ENCODE assay signal across 10 cellular contexts in the genomic region with DNA sequence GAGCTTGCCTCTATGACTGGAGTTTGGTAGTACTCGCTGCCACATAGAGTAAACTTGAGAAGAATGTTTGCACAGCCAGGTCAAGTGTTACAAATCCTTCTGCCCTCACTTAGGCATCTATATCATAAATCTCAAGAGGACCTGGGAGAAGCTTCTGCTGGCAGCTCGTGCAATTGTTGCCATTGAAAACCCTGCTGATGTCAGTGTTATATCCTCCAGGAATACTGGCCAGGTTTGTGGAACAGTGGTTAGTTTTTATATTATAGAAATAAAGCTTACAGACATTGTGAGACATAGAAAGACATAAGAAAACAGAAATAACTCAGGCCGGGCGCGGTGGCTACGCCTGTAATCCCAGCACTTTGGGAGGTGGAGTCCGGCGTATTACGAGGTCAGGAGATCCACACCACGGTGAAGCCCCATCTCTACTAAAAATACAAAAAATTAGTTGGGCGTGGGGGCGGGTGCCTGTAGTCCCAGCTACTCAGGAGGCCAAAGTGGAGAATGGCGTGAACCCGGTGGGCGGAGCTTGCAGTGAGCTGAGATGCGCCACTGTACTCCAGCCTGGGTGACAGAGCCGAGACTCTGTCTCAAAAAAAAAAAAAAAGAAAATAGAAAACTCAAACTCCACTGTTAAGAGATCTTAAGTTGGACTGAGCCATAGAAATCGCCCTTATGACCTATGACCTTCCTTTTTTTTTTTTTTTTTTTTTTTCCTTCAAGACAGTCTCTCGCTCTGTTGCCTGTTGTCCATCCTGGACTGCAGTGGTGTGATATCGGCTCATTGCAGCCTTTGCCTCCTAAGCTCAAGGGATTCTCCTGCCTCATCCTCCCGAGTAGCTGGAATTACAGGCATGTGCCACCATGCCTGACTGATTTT. TPM values are rescaled to one million over a fixed set of nuclear protein-coding genes. Genes with fewer than 3 reads are reported as not detected.
DNase-seq lines count a peak whose midpoint lies in the region; ATAC-seq and TF ChIP-seq lines count a peak whose summit lies in the region.
"Had no signal": no experiment of that assay in that cellular context is flagged by ENCODE, and none has a peak within 500 bp of the region (broad histone marks: within the 10 kb centered on the region; RNA-seq: fewer than 3 reads in every experiment).

No MANE protein-coding gene starts in this region.

- H3K36me3 ChIP-seq in ascending aorta, result peaks cover 33 to 52% of the 10 kb centered on the region in 2 donors

- CTCF ChIA-PET in WTC11 (lab: Charles Lee), result interaction anchor here (0.7 to 1.1 kb wide), 3 partner anchors 31 to 1161 kb away, joined by 3 to 4 read pairs (median 3); no protein-coding TSS in a partner anchor

- POLR2A ChIA-PET in WTC11 (lab: Charles Lee), result interaction anchor here (0.6 kb wide), 2 partner anchors 9 to 22 kb away, joined by 3 read pairs; no protein-coding TSS in a partner anchor

- intact Hi-C loops in ascending aorta (cut with DNase I), result loop anchor here (5.0 kb wide), 1 partner anchor 1469 kb away; no protein-coding TSS in a partner anchor

- H3K27me3 ChIP-seq in ascending aorta, result no peaks in the 10 kb centered on the region

- H3K27me3 Mint-ChIP-seq in WTC11 (ENCODE audit: low read depth), result no peaks in the 10 kb centered on the region

- no peak for ATAC-seq in WTC11
- ATAC-seq in stimulated activated naive CD8-positive, alpha-beta T cell treated with anti-CD3 and anti-CD28 coated beads, Interleukin-15, Interleukin-2, amounts not matched to agents 100 U/mL and 50 U/mL, for 24 hours, result no peak
- ATAC-seq in HG03521 (IDR thresholded peaks at IDR 0.05; ENCODE audit: unreplicated experiment), result no peak

- H3K4me3 Mint-ChIP-seq in WTC11, result peak overlapping the region; percentile 88

- H3K4me1 ChIP-seq in ascending aorta, result peaks cover 0 to 17% of the 10 kb centered on the region in 2 donors

- TF ChIP-seq CTCF in WTC11 (IDR thresholded peaks at IDR 0.05) (no peak), epithelial cell of proximal tubule (conservative IDR thresholded peaks at IDR 0.05; ENCODE audit: low read depth, low read length) (no peak), ascending aorta (IDR thresholded peaks at IDR 0.05) (no peak)

- H3K4me1 Mint-ChIP-seq in WTC11, result peaks cover 51% of the 10 kb centered on the region

- H3K9me3 Mint-ChIP-seq in WTC11, result no peaks in the 10 kb centered on the region

- H3K9me3 ChIP-seq in ascending aorta, result no peaks in the 10 kb centered on the region

- H3K4me3 ChIP-seq in epithelial cell of proximal tubule (ENCODE audit: low read depth, low read length), result peak overlapping the region; percentile 95
- no peak overlapping the region for H3K4me3 ChIP-seq in ascending aorta
- H3K4me3 ChIP-seq: lung had no signal

- H3K27ac ChIP-seq in ascending aorta, result no peak overlapping the region

- DNase-seq in activated naive CD4-positive, alpha-beta T cell treated with Interleukin-2 at 50 U/mL for 16 hours, result peak; percentile 69
- DNase-seq in activated naive CD4-positive, alpha-beta T cell (lab: John Stamatoyannopoulos, UW), result no peak
- DNase-seq in WTC11 (ENCODE audit: low spot score), result no peak
- DNase-seq in epithelial cell of proximal tubule (ENCODE audit: low read depth), result no peak
- peak; percentile 64 for DNase-seq in stimulated activated naive CD8-positive, alpha-beta T cell treated with anti-CD3 and anti-CD28 coated beads, Interleukin-15, Interleukin-2, amounts not matched to agents 100 U/mL and 50 U/mL, for 24 hours
- no peak for DNase-seq in NCI-H2081 (lab: John Stamatoyannopoulos, UW)
- DNase-seq in ascending aorta (ENCODE audit: low spot score in 2 of 2), result no peak
- DNase-seq: SW 1271 had no signal

- peak overlapping the region; percentile 98; the same call in 1 of the 2 replicates for H3K27ac Mint-ChIP-seq in WTC11

- H3K36me3 Mint-ChIP-seq in WTC11, result peaks cover 68% of the 10 kb centered on the region

TF ChIP-seq in WTC11, 78 proteins besides CTCF, POLR2A, EP300 and RAD21:
- TF ChIP-seq, protein P1, sequence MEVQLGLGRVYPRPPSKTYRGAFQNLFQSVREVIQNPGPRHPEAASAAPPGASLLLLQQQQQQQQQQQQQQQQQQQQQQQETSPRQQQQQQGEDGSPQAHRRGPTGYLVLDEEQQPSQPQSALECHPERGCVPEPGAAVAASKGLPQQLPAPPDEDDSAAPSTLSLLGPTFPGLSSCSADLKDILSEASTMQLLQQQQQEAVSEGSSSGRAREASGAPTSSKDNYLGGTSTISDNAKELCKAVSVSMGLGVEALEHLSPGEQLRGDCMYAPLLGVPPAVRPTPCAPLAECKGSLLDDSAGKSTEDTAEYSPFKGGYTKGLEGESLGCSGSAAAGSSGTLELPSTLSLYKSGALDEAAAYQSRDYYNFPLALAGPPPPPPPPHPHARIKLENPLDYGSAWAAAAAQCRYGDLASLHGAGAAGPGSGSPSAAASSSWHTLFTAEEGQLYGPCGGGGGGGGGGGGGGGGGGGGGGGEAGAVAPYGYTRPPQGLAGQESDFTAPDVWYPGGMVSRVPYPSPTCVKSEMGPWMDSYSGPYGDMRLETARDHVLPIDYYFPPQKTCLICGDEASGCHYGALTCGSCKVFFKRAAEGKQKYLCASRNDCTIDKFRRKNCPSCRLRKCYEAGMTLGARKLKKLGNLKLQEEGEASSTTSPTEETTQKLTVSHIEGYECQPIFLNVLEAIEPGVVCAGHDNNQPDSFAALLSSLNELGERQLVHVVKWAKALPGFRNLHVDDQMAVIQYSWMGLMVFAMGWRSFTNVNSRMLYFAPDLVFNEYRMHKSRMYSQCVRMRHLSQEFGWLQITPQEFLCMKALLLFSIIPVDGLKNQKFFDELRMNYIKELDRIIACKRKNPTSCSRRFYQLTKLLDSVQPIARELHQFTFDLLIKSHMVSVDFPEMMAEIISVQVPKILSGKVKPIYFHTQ (CRISPR knock-in tag; IDR thresholded peaks at IDR 0.05), result peak; percentile 64; the same call in 1 of the 2 replicates
- TF ChIP-seq ZNF671 (CRISPR knock-in tag; IDR thresholded peaks at IDR 0.05) (peak; percentile 46; the same call in 1 of the 2 replicates), ATF1 (CRISPR knock-in tag; IDR thresholded peaks at IDR 0.05) (no peak), RELA (CRISPR knock-in tag; IDR thresholded peaks at IDR 0.05; ENCODE audit: borderline replicate concordance) (no peak), ZNF416 (CRISPR knock-in tag; IDR thresholded peaks at IDR 0.05) (peak; percentile 30; the same call in 1 of the 2 replicates), NFATC4 (CRISPR knock-in tag; IDR thresholded peaks at IDR 0.05) (peak; percentile 8; the same call in 1 of the 2 replicates), NR2C2 (CRISPR knock-in tag; IDR thresholded peaks at IDR 0.05) (no peak)
- TF ChIP-seq, protein P2, sequence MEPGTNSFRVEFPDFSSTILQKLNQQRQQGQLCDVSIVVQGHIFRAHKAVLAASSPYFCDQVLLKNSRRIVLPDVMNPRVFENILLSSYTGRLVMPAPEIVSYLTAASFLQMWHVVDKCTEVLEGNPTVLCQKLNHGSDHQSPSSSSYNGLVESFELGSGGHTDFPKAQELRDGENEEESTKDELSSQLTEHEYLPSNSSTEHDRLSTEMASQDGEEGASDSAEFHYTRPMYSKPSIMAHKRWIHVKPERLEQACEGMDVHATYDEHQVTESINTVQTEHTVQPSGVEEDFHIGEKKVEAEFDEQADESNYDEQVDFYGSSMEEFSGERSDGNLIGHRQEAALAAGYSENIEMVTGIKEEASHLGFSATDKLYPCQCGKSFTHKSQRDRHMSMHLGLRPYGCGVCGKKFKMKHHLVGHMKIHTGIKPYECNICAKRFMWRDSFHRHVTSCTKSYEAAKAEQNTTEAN (CRISPR knock-in tag; IDR thresholded peaks at IDR 0.05), result no peak
- TF ChIP-seq, protein P3, sequence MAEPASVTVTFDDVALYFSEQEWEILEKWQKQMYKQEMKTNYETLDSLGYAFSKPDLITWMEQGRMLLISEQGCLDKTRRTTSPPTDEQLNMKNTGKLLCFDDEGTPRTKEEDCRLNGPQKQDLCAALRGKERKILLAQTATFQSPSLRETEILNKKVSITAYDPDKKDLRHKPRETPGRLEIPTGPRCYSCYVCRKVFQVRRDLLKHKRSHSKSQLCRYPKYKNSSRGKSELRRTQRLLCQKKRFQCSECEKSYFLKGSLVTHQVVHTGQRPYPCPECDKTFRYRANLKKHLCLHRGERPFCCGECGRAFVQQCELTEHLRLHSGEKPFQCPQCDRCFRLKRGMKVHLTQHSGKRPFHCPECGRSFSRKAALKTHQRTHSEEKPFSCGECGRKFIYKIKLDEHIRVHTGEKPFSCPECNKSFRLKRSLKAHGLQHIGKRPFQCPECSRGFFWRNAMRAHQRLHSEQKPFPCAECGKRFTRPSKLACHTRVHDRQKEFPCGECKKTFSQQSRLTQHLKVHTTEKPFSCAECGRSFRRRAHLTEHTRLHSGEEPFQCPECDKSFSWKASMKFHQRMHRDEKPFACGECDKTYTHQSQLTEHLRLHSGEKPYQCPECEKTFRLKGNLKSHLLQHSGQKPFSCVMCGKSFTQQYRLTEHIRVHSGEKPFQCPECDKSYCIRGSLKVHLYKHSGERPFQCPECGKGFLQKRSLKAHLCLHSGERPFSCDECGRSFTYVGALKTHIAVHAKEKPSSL (CRISPR knock-in tag; conservative IDR thresholded peaks at IDR 0.05), result 0 out of 2 replicates have a peak, but pooled peaks have one; percentile 37
TF ChIP-seq in WTC11: peak in this region for 5.

RNA-seq across cellular contexts. Expression of a gene that starts 2.2 kb away (rescaled TPM):
- total RNA-seq in WTC11 (2021), result 2,455 to 2,509 TPM (median 2,505 TPM) in 3 replicates
- total RNA-seq in epithelial cell of proximal tubule, result 2,720 and 3,068 TPM in 2 replicates
- 745 TPM for total RNA-seq in ascending aorta

RNA-seq across cellular contexts. Expression of a gene that starts 25.6 kb away (rescaled TPM):
- total RNA-seq in WTC11 (2021) (34.9 to 37.3 TPM (median 36.7 TPM) in 3 replicates), epithelial cell of proximal tubule (20.8 and 29.7 TPM in 2 replicates), ascending aorta (7.0 TPM)

RNA-seq across cellular contexts. Expression of a gene that starts 58.7 kb away (rescaled TPM):
- 0.13 to 0.39 TPM in 2 of 3 replicates, not detected in the other for total RNA-seq in WTC11 (2021)
- 0.35 TPM in 1 of 2 replicates, not detected in the other for total RNA-seq in epithelial cell of proximal tubule
- total RNA-seq in ascending aorta, result not detected

Comparison
In these comparisons a context has a peak if more than half of its experiments do, and no peak if none do; other contexts are left out.
1. DNase-seq: peak in activated naive CD4-positive, alpha-beta T cell treated with Interleukin-2 at 50 U/mL for 16 hours (single experiment) and stimulated activated naive CD8-positive, alpha-beta T cell treated with anti-CD3 and anti-CD28 coated beads, Interleukin-15, Interleukin-2, amounts not matched to agents 100 U/mL and 50 U/mL, for 24 hours (single experiment); none in activated naive CD4-positive, alpha-beta T cell (0 of 4), WTC11 (single experiment), epithelial cell of proximal tubule (single experiment), NCI-H2081 (0 of 2) and ascending aorta (0 of 2).